1 cellular context compared by ENCODE assay signal in genomic region chr7:129298268-129298893, GRCh38.
TF ChIP-seq lines count a peak whose summit lies in the region.

No MANE protein-coding gene starts in this region.

TF ChIP-seq in HCT116, 20 proteins besides CTCF, POLR2A, EP300 and RAD21 (continued from another document):
- TF ChIP-seq, protein P1, sequence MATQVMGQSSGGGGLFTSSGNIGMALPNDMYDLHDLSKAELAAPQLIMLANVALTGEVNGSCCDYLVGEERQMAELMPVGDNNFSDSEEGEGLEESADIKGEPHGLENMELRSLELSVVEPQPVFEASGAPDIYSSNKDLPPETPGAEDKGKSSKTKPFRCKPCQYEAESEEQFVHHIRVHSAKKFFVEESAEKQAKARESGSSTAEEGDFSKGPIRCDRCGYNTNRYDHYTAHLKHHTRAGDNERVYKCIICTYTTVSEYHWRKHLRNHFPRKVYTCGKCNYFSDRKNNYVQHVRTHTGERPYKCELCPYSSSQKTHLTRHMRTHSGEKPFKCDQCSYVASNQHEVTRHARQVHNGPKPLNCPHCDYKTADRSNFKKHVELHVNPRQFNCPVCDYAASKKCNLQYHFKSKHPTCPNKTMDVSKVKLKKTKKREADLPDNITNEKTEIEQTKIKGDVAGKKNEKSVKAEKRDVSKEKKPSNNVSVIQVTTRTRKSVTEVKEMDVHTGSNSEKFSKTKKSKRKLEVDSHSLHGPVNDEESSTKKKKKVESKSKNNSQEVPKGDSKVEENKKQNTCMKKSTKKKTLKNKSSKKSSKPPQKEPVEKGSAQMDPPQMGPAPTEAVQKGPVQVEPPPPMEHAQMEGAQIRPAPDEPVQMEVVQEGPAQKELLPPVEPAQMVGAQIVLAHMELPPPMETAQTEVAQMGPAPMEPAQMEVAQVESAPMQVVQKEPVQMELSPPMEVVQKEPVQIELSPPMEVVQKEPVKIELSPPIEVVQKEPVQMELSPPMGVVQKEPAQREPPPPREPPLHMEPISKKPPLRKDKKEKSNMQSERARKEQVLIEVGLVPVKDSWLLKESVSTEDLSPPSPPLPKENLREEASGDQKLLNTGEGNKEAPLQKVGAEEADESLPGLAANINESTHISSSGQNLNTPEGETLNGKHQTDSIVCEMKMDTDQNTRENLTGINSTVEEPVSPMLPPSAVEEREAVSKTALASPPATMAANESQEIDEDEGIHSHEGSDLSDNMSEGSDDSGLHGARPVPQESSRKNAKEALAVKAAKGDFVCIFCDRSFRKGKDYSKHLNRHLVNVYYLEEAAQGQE (IDR thresholded peaks at IDR 0.05; ENCODE audit: low read depth): no peak
- TF ChIP-seq ATF3 (IDR thresholded peaks at IDR 0.05) (no peak), YY1 (IDR thresholded peaks at IDR 0.05; ENCODE audit: extremely low read depth, insufficient replicate concordance, low read depth, low read length) (no peak), ZFX (IDR thresholded peaks at IDR 0.05) (no peak), TCF7L2 (IDR thresholded peaks at IDR 0.05; ENCODE audit: borderline replicate concordance, extremely low read depth, insufficient read depth, insufficient read length) (no peak)
- TF ChIP-seq, protein P2, sequence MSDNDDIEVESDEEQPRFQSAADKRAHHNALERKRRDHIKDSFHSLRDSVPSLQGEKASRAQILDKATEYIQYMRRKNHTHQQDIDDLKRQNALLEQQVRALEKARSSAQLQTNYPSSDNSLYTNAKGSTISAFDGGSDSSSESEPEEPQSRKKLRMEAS (IDR thresholded peaks at IDR 0.05): no peak
